Comparison of ENCODE assay signal across 1 cellular context in genomic region chr2:217538719-217539118, GRCh38.
TF ChIP-seq lines count a peak whose summit lies in the region.

No MANE protein-coding gene starts in this region.

TF ChIP-seq in HepG2, 621 proteins besides CTCF, POLR2A, EP300 and RAD21:
- TF ChIP-seq PRDM15 (CRISPR knock-in tag; IDR thresholded peaks at IDR 0.05), result peak; percentile 84
- no peak for TF ChIP-seq CHD4 (IDR thresholded peaks at IDR 0.05; ENCODE audit: borderline replicate concordance, low read length)
